19 cellular contexts compared by ENCODE assay signal in genomic region chr3:26236511-26236910, GRCh38.
DNase-seq lines count a peak whose midpoint lies in the region; TF ChIP-seq lines count a peak whose summit lies in the region.
"Had no signal": no experiment of that assay in that cellular context is flagged by ENCODE, and none has a peak within 500 bp of the region (broad histone marks: within the 10 kb centered on the region; RNA-seq: fewer than 3 reads in every experiment).

No MANE protein-coding gene starts in this region.

- peak overlapping the region; percentile 11 for H3K27ac ChIP-seq in A673 (ENCODE audit: low read depth, low read length, poor library complexity, severe bottlenecking)
- H3K27ac ChIP-seq: GM23248, SK-N-MC had no signal

- TF ChIP-seq CTCF in A673 (conservative IDR thresholded peaks at IDR 0.05; ENCODE audit: low read depth, low read length): no peak

- H3K4me1 ChIP-seq in A673 (ENCODE audit: insufficient read depth, low read length, poor library complexity, severe bottlenecking): peaks cover 11% of the 10 kb centered on the region
- H3K4me1 ChIP-seq: BE2C had no signal

- no peaks in the 10 kb centered on the region for H3K27me3 ChIP-seq in A673 (replicated peaks; ENCODE audit: insufficient read depth, low read depth, low read length, poor library complexity)
- H3K27me3 ChIP-seq: BE2C had no signal

- POLR2A ChIA-PET in A673 (lab: Charles Lee; ENCODE audit: low non-redundant PET): no interaction called here

- CTCF ChIA-PET in A673 (lab: Charles Lee): no interaction called here

- BruUV-seq in A673 (replicated peaks; lab: Mats Ljungman, UMichigan): no TSS peak

- peaks cover 3% of the 10 kb centered on the region for H3K9me3 ChIP-seq in A673 (ENCODE audit: low read depth, low read length, poor library complexity, severe bottlenecking)
- H3K9me3 ChIP-seq: BE2C had no signal

- intact Hi-C loops in A673 (cut with micrococcal nuclease; ENCODE audit: unreplicated experiment): no loop called here

- H3K4me3 ChIP-seq in A673 (ENCODE audit: low read depth, low read length, poor library complexity, severe bottlenecking): no peak overlapping the region
- H3K4me3 ChIP-seq: GM12878, GM23248, SK-N-MC had no signal

- DNase-seq in A673 (ENCODE audit: low spot score) (peak; percentile 80), COLO829 (ENCODE audit: low spot score) (peak; percentile 22), dermis microvascular lymphatic vessel endothelial cell (ENCODE audit: low read depth in 2 of 2) (peak; percentile 49 to 64), lung microvascular endothelial cell (ENCODE audit: low read depth in 2 of 2) (peak; percentile 21 to 58), T-helper 9 cell (no peak), NCI-H2029 (lab: John Stamatoyannopoulos, UW) (no peak), superior temporal gyrus (ENCODE audit: extremely low spot score) (no peak), NCI-H2107 (lab: John Stamatoyannopoulos, UW) (no peak)
- DNase-seq: BE2C; Calu3; CD4-positive, CD25-positive, alpha-beta regulatory T cell; GM23248; NCI-H1105; NCI-H2081 treated with DMSO at 0.1 percent for 48 hours; NCI-H748 treated with DMSO at 0.1 percent for 48 hours; NK-92 treated with Interleukin-12 subunit alpha and Interleukin-12 subunit beta, amount 100 ng/mL, for 24 hours; SHP77 had no signal

- H3K36me3 ChIP-seq in A673 (ENCODE audit: insufficient read depth, low read length, poor library complexity, severe bottlenecking): no peaks in the 10 kb centered on the region
- H3K36me3 ChIP-seq: BE2C had no signal

Comparison
In these comparisons a context has a peak if more than half of its experiments do, and no peak if none do; other contexts are left out.
1. DNase-seq: peak in A673 (single experiment), COLO829 (single experiment), dermis microvascular lymphatic vessel endothelial cell (2 of 2) and lung microvascular endothelial cell (2 of 2); none in T-helper 9 cell (single experiment), NCI-H2029 (single experiment), superior temporal gyrus (single experiment) and NCI-H2107 (single experiment).